Comparison of ENCODE assay signal across 1 cellular context in genomic region chr5:36241636-36242533, GRCh38.
TF ChIP-seq lines count a peak whose summit lies in the region.

TSS of gene NADK2 (minus strand) at chr5:36241925. CDS start at chr5:36241798, 127 bp downstream.

TF ChIP-seq in K562, 482 proteins besides CTCF, POLR2A, EP300 and RAD21 (continued from another document and continues in another):
- no peak for TF ChIP-seq ZNF407 (IDR thresholded peaks at IDR 0.05; ENCODE audit: low read depth)
- no peak for TF ChIP-seq NCOA2 (IDR thresholded peaks at IDR 0.05; ENCODE audit: partially characterized antibody in 2 of 2)
- TF ChIP-seq HMBOX1 (IDR thresholded peaks at IDR 0.05) = no peak; the same call in 1 of the 2 replicates
- TF ChIP-seq STAT6 (CRISPR knock-in tag; IDR thresholded peaks at IDR 0.05) = no peak
- TF ChIP-seq ZNF518B (CRISPR knock-in tag; IDR thresholded peaks at IDR 0.05) = no peak
- TF ChIP-seq ZNF408 (CRISPR knock-in tag; IDR thresholded peaks at IDR 0.05; ENCODE audit: low read depth) = no peak
- peak; percentile 84 for TF ChIP-seq GATAD2A (IDR thresholded peaks at IDR 0.05)
- peak; percentile 53 for TF ChIP-seq ARID1B (IDR thresholded peaks at IDR 0.05)
- TF ChIP-seq NFATC3 (IDR thresholded peaks at IDR 0.05) = no peak
- TF ChIP-seq RNF2 (IDR thresholded peaks at IDR 0.05) = peak; percentile 88
- TF ChIP-seq CEBPG (CRISPR knock-in tag; IDR thresholded peaks at IDR 0.05) = peak; percentile 87
- TF ChIP-seq CEBPG (tag; conservative IDR thresholded peaks at IDR 0.05 in 1 of 2, IDR thresholded peaks at IDR 0.05 in 1 of 2) = peak; percentile 62 to 66; a peak in 3 of 4 replicates
- TF ChIP-seq NR2C1 (IDR thresholded peaks at IDR 0.05) = no peak
- peak; percentile 75 for TF ChIP-seq NR2C1 (tag; IDR thresholded peaks at IDR 0.05)
- peak; percentile 92 for TF ChIP-seq CXXC5 (CRISPR knock-in tag; IDR thresholded peaks at IDR 0.05)
- no peak for TF ChIP-seq ILK (tag; IDR thresholded peaks at IDR 0.05; ENCODE audit: borderline replicate concordance, low read depth)
- peak; percentile 68; the same call in 1 of the 2 replicates for TF ChIP-seq ZNF449 (CRISPR knock-in tag; IDR thresholded peaks at IDR 0.05)
- peak; percentile 13; the same call in 1 of the 2 replicates for TF ChIP-seq IFI16 (CRISPR knock-in tag; IDR thresholded peaks at IDR 0.05)
- TF ChIP-seq HDAC3 (IDR thresholded peaks at IDR 0.05; ENCODE audit: borderline replicate concordance, partially characterized antibody) = no peak
- TF ChIP-seq PRDM10 (IDR thresholded peaks at IDR 0.05; ENCODE audit: partially characterized antibody) = no peak
- TF ChIP-seq ILF3 (IDR thresholded peaks at IDR 0.05; ENCODE audit: borderline replicate concordance) = no peak; the same call in 1 of the 2 replicates
- TF ChIP-seq GATAD2B (IDR thresholded peaks at IDR 0.05; ENCODE audit: borderline replicate concordance) = peak; percentile 76
- no peak for TF ChIP-seq ZNF778 (CRISPR knock-in tag; IDR thresholded peaks at IDR 0.05)
- TF ChIP-seq WHSC1 (IDR thresholded peaks at IDR 0.05; ENCODE audit: low read length) = no peak
- TF ChIP-seq GTF2A2 (tag; IDR thresholded peaks at IDR 0.05) = peak; percentile 78; the same call in 1 of the 2 replicates
- 0 out of 2 replicates have a peak, but pooled peaks have one; percentile 44 for TF ChIP-seq TAF15 (IDR thresholded peaks at IDR 0.05; ENCODE audit: low read depth, low read length)
- peak; percentile 47 to 60 for TF ChIP-seq AFF1 (IDR thresholded peaks at IDR 0.05; ENCODE audit: low read depth in 1 of 2, partially characterized antibody in 2 of 2)
- TF ChIP-seq TEAD1 (CRISPR knock-in tag; IDR thresholded peaks at IDR 0.05) = peak; percentile 56 to 85; a peak in 3 of 4 replicates
- TF ChIP-seq NONO (IDR thresholded peaks at IDR 0.05; ENCODE audit: low read depth in 2 of 2, low read length in 1 of 2) = peak; percentile 39 to 76; a peak in 3 of 4 replicates
